Comparison of ENCODE assay signal across 21 cellular contexts in the genomic region with DNA sequence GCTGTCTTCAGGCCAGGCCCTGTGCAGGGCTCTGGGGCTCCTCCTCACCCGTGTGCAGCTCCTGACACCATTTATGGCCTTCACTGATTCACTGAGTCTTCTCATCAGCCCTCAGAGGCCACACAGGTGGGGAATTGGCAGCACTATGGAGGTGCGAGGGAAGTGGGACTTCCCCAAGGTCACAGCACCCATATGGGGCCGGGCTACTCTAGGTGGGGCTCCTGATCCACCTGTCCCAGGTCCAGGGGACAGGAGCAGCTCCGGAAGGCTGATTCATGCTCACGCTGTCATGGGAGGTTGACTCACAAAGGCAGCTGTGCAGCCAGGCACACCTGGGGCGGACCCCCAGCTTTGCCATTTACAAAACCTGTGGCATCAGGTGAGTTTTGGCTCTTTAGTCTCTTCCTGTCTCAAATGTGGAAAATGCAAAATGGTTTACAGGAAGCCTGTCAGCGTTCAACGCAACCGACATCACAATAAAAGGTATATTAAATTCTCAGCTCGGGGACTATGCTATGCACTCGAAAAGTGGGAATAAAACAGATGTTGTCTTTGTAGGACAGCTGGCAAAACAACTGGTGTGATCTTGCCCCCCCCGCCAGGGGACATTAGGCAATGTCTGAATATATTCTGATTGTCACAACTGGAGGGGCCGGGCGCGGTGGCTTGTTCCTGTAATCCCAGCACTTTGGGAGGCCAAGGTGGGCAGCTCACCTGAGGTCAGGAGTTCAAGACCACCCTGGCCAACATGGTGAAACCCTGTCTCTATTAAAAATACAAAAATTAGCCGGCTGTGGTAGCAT. TPM values are rescaled to one million over a fixed set of nuclear protein-coding genes. Genes with fewer than 3 reads are reported as not detected.
DNase-seq lines count a peak whose midpoint lies in the region; ATAC-seq and TF ChIP-seq lines count a peak whose summit lies in the region.
"Had no signal": no experiment of that assay in that cellular context is flagged by ENCODE, and none has a peak within 500 bp of the region (broad histone marks: within the 10 kb centered on the region; RNA-seq: fewer than 3 reads in every experiment).

No MANE protein-coding gene starts in this region.

- H3K4me3 ChIP-seq in HEK293 (ENCODE audit: low read depth, low read length) (no peak overlapping the region), RWPE2 (ENCODE audit: severe bottlenecking) (no peak overlapping the region), hepatocyte (no peak overlapping the region), psoas muscle (no peak overlapping the region)

- H2AFZ ChIP-seq in hepatocyte, result no peak overlapping the region
- H2AFZ ChIP-seq: parathyroid adenoma had no signal

- H3K27ac ChIP-seq in HEK293 (ENCODE audit: extremely low read depth, low read depth, low read length), result no peak overlapping the region
- H3K27ac ChIP-seq in RWPE2 (ENCODE audit: poor library complexity, severe bottlenecking), result no peak overlapping the region
- H3K27ac ChIP-seq in hepatocyte, result peak overlapping the region; percentile 93
- peak overlapping the region; percentile 84 for H3K27ac ChIP-seq in psoas muscle
- H3K27ac ChIP-seq: HL-60, parathyroid adenoma had no signal

- ATAC-seq in RWPE2 (ENCODE audit: low read depth), result peak; percentile 64
- no peak for ATAC-seq in psoas muscle
- ATAC-seq in GM21576 (IDR thresholded peaks at IDR 0.05; ENCODE audit: unreplicated experiment), result no peak
- ATAC-seq: activated T-helper 17 cell treated with anti-CD3 and anti-CD28 coated beads, Interleukin-2, amount 50 U/mL, for 72 hours; left lobe of liver had no signal

- H3K9me3 ChIP-seq in HEK293 (ENCODE audit: control insufficient read depth, insufficient read depth, low read depth, low read length) (no peaks in the 10 kb centered on the region), RWPE2 (ENCODE audit: severe bottlenecking) (no peaks in the 10 kb centered on the region), hepatocyte (ENCODE audit: low read depth) (no peaks in the 10 kb centered on the region), psoas muscle (no peaks in the 10 kb centered on the region)

- DNase-seq in RWPE2 (ENCODE audit: low spot score) (peak; percentile 66), hepatocyte (ENCODE audit: low spot score) (peak; percentile 85), psoas muscle (no peak), C1 segment of cervical spinal cord (lab: John Stamatoyannopoulos, UW) (no peak), CD1c-positive myeloid dendritic cell (ENCODE audit: extremely low spot score) (no peak)
- no peak for DNase-seq in activated CD4-positive, alpha-beta T cell treated with anti-CD3 and anti-CD28 coated beads for 1 hour
- DNase-seq: activated CD4-positive, CD25-positive, alpha-beta regulatory T cell; COR-L47; effector CD8-positive, alpha-beta T cell; hypothalamus; NCI-H1417 treated with DMSO at 0.1 percent for 48 hours; NCI-H446; NK-92 treated with Interleukin-12 subunit alpha and Interleukin-12 subunit beta, amount 100 ng/mL, for 24 hours; Right ventricle myocardium superior; stimulated activated CD4-positive, alpha-beta T cell treated with anti-CD3 and anti-CD28 coated beads, Interleukin-4, amount 100 ng/mL, for 1 hour had no signal

- WGBS in hepatocyte (ENCODE audit: low lambda C conversion rate, missing lambda C conversion rate), result 83% methylated on average over 16 of the region's 16 CpGs
- 74 to 83% (median 79%) methylated on average over 16 of the region's 16 CpGs for WGBS in psoas muscle, 3 donors

- H3K4me2 ChIP-seq in hepatocyte, result no peak overlapping the region

- TF ChIP-seq CTCF in HEK293 (tag by site-specific recombination; IDR thresholded peaks at IDR 0.05), result no peak
- no peak for TF ChIP-seq CTCF in RWPE2 (IDR thresholded peaks at IDR 0.05; ENCODE audit: poor library complexity, severe bottlenecking)
- TF ChIP-seq CTCF in hepatocyte (IDR thresholded peaks at IDR 0.05; ENCODE audit: poor library complexity), result no peak
- no peak for TF ChIP-seq CTCF in psoas muscle (IDR thresholded peaks at IDR 0.05)

- no peaks in the 10 kb centered on the region for H4K20me1 ChIP-seq in hepatocyte (ENCODE audit: insufficient read depth, poor library complexity, severe bottlenecking)

- H3K4me1 ChIP-seq in HEK293 (ENCODE audit: control insufficient read depth, insufficient read depth, low read length) (peaks cover 5% of the 10 kb centered on the region), RWPE2 (ENCODE audit: insufficient read depth, poor library complexity, severe bottlenecking) (peaks cover 8% of the 10 kb centered on the region), hepatocyte (ENCODE audit: insufficient read depth) (peaks cover 44% of the 10 kb centered on the region), psoas muscle (peaks cover 28% of the 10 kb centered on the region)

- POLR2A ChIA-PET in HEK293 (lab: Yijun Ruan, JAX), result interaction anchor here (0.6 to 1.5 kb wide), 4 partner anchors 10 to 274 kb away, joined by 3 to 5 read pairs (median 3); a partner anchor contains a TSS

- H3K9me2 ChIP-seq in hepatocyte (replicated peaks; ENCODE audit: insufficient read depth), result no peaks in the 10 kb centered on the region

- H3K27me3 ChIP-seq in RWPE2 (ENCODE audit: insufficient read depth, poor library complexity, severe bottlenecking) (no peaks in the 10 kb centered on the region), hepatocyte (no peaks in the 10 kb centered on the region), psoas muscle (ENCODE audit: insufficient read depth in 3 of 3, low read length in 2 of 3) (no peaks in the 10 kb centered on the region)

- no peaks in the 10 kb centered on the region for H3K79me2 ChIP-seq in hepatocyte
- H3K79me2 ChIP-seq: parathyroid adenoma had no signal

- intact Hi-C loops in psoas muscle (cut with DNase I), result loop anchor here in 1 of 2 donors (5.0 kb wide), 1 partner anchor 65 kb away; no protein-coding TSS in a partner anchor

- H3K36me3 ChIP-seq in HEK293 (ENCODE audit: control insufficient read depth in 2 of 2, insufficient read depth in 1 of 2, low read length in 2 of 2), result no peaks in the 10 kb centered on the region
- no peaks in the 10 kb centered on the region for H3K36me3 ChIP-seq in RWPE2 (ENCODE audit: low read depth)
- H3K36me3 ChIP-seq in hepatocyte (replicated peaks; ENCODE audit: insufficient read depth, low read depth), result no peaks in the 10 kb centered on the region
- no peaks in the 10 kb centered on the region for H3K36me3 ChIP-seq in psoas muscle (ENCODE audit: insufficient read depth in 1 of 2, low read depth in 1 of 2)

- CTCF ChIA-PET in HEK293 (lab: Yijun Ruan, JAX), result interaction anchor here (1.0 to 1.9 kb wide), 4 partner anchors 11 to 108 kb away, joined by 3 to 6 read pairs (median 4); no protein-coding TSS in a partner anchor

TF ChIP-seq in HEK293, 187 proteins besides CTCF, POLR2A, EP300 and RAD21:
- TF ChIP-seq GLIS1 (tag by site-specific recombination; IDR thresholded peaks at IDR 0.05), result peak; percentile 13; the same call in 1 of the 2 replicates
- peak; percentile 15; the same call in 1 of the 2 replicates for TF ChIP-seq ZNF335 (tag by site-specific recombination; conservative IDR thresholded peaks at IDR 0.05)
- TF ChIP-seq WT1 (tag by site-specific recombination; IDR thresholded peaks at IDR 0.05), result no peak

RNA-seq across cellular contexts. Expression of a gene that starts 15.0 kb away (rescaled TPM):
- total RNA-seq in hepatocyte, result 9.6 and 10.3 TPM in 2 replicates
- 7.0 and 8.0 TPM in 2 replicates for polyA plus RNA-seq in hepatocyte
- total RNA-seq in psoas muscle, result 1 to 10 TPM; 5.9 to 8.7 (median 6.1) TPM
- 1 to 10 TPM; 4.2 to 8.0 (median 7.8) TPM for polyA plus RNA-seq in psoas muscle

RNA-seq across cellular contexts. Expression of a gene that starts 15.9 kb away (rescaled TPM):
- total RNA-seq in hepatocyte (52.4 and 62.3 TPM in 2 replicates), psoas muscle (10 to 100 TPM in 2 of 4 donors, 1 to 10 TPM in 2; 3.6 to 50.3 (median 20.5) TPM)
- polyA plus RNA-seq in hepatocyte (40.1 and 51.0 TPM in 2 replicates), psoas muscle (10 to 100 TPM in 2 of 3 donors, 1 to 10 TPM in 1; 9.3 to 12.5 (median 10.6) TPM)

Comparison
In these comparisons a context has a peak if more than half of its experiments do, and no peak if none do; other contexts are left out.
1. H3K27ac ChIP-seq: peak in hepatocyte (single experiment) and psoas muscle (single experiment); none in HEK293 (single experiment) and RWPE2 (single experiment).
2. DNase-seq: peak in RWPE2 (single experiment) and hepatocyte (single experiment); none in psoas muscle (0 of 2), activated CD4-positive, alpha-beta T cell treated with anti-CD3 and anti-CD28 coated beads for 1 hour (single experiment), C1 segment of cervical spinal cord (0 of 14) and CD1c-positive myeloid dendritic cell (single experiment).